Comparison of ENCODE assay signal across 2 cellular contexts in genomic region chr17:41063449-41063848, GRCh38.
TF ChIP-seq lines count a peak whose summit lies in the region.

No MANE protein-coding gene starts in this region.

TF ChIP-seq in HCT116, 20 proteins besides CTCF, POLR2A, EP300 and RAD21:
- TF ChIP-seq FOSL1 (IDR thresholded peaks at IDR 0.05; ENCODE audit: low read depth) (no peak), ELF1 (IDR thresholded peaks at IDR 0.05; ENCODE audit: borderline replicate concordance, low read depth) (no peak), SP1 (IDR thresholded peaks at IDR 0.05; ENCODE audit: low read depth) (no peak), CBX3 (IDR thresholded peaks at IDR 0.05; ENCODE audit: low read depth) (no peak), ZFX (IDR thresholded peaks at IDR 0.05) (no peak)

TF ChIP-seq in IMR-90, 13 proteins besides CTCF, POLR2A, EP300 and RAD21:
- TF ChIP-seq CEBPB (IDR thresholded peaks at IDR 0.05; ENCODE audit: low read depth, low read length) (no peak), CHD1 (IDR thresholded peaks at IDR 0.05; ENCODE audit: low read depth, low read length) (no peak), FOS (IDR thresholded peaks at IDR 0.05; ENCODE audit: low read depth, low read length) (no peak), NFE2L2 (IDR thresholded peaks at IDR 0.05; ENCODE audit: low read depth, low read length) (no peak), SMC3 (IDR thresholded peaks at IDR 0.05; ENCODE audit: low read depth, low read length) (no peak), BHLHE40 (IDR thresholded peaks at IDR 0.05; ENCODE audit: low read depth, low read length) (no peak), RFX5 (IDR thresholded peaks at IDR 0.05; ENCODE audit: low read depth, low read length) (no peak), ELK1 (IDR thresholded peaks at IDR 0.05; ENCODE audit: borderline replicate concordance, low read depth, low read length) (no peak), MXI1 (IDR thresholded peaks at IDR 0.05; ENCODE audit: borderline replicate concordance, low read depth, low read length) (no peak), USF2 (IDR thresholded peaks at IDR 0.05; ENCODE audit: low read depth, low read length) (no peak), MAZ (IDR thresholded peaks at IDR 0.05; ENCODE audit: borderline replicate concordance, low read depth, low read length) (no peak), RCOR1 (IDR thresholded peaks at IDR 0.05; ENCODE audit: insufficient replicate concordance, low read length) (no peak), MAFK (IDR thresholded peaks at IDR 0.05; ENCODE audit: low read depth, low read length) (no peak)
